In the genomic region with DNA sequence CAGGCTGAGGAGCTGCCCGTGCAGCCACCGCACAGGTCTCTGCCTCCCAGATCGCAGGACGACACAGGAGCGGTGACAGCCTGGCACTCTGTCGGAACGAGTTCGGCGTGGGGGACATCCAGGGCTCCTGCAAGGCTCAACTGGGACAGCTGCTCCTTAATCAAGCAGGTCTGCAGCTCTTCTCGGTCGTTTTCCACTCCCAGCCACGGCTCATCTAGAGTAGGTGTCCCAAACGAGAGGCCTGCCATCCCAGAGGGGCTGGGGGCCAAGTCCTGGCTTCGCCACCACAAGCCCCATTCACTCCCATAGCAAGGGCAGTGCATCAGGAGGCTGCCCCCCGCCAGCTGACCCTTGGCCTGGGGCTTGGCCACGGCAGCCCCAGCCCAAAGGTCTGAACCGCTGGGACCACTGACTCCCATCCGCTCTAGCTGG, we compare ENCODE assay signal across 23 cellular contexts. TPM values are rescaled to one million over a fixed set of nuclear protein-coding genes. Genes with fewer than 3 reads are reported as not detected.
DNase-seq lines count a peak whose midpoint lies in the region; ATAC-seq, FAIRE-seq and TF ChIP-seq lines count a peak whose summit lies in the region.
"Had no signal": no experiment of that assay in that cellular context is flagged by ENCODE, and none has a peak within 500 bp of the region (broad histone marks: within the 10 kb centered on the region; RNA-seq: fewer than 3 reads in every experiment).

No MANE protein-coding gene starts in this region.

- CTCF ChIA-PET in CD4-positive, alpha-beta T cell (lab: Charles Lee): no interaction called here
- CTCF ChIA-PET in activated CD4-positive, alpha-beta memory T cell treated with anti-CD3 and anti-CD28 coated beads, Interleukin-2, amount 10 ng/mL, durations not matched to agents 7 days and 5 days (lab: Charles Lee): no interaction called here

- no peak overlapping the region for H3K4me3 Mint-ChIP-seq in activated CD4-positive, alpha-beta T cell treated with anti-CD3 and anti-CD28 coated beads, Interleukin-2, amount 10 ng/mL, durations not matched to agents 24 days and 14 days
- no peak overlapping the region for H3K4me3 Mint-ChIP-seq in CD4-positive, alpha-beta T cell
- H3K4me3 Mint-ChIP-seq in activated CD4-positive, alpha-beta memory T cell treated with anti-CD3 and anti-CD28 coated beads, Interleukin-2, amount 10 ng/mL, durations not matched to agents 7 days and 5 days: no peak overlapping the region

- H3K36me3 Mint-ChIP-seq in activated CD4-positive, alpha-beta T cell treated with anti-CD3 and anti-CD28 coated beads, Interleukin-2, amount 10 ng/mL, durations not matched to agents 24 days and 14 days (ENCODE audit: low read depth): peaks cover 40% of the 10 kb centered on the region
- H3K36me3 Mint-ChIP-seq in CD4-positive, alpha-beta T cell (ENCODE audit: low read depth): peaks cover 16% of the 10 kb centered on the region
- peaks cover 32% of the 10 kb centered on the region for H3K36me3 Mint-ChIP-seq in activated CD4-positive, alpha-beta memory T cell treated with anti-CD3 and anti-CD28 coated beads, Interleukin-2, amount 10 ng/mL, durations not matched to agents 7 days and 5 days (ENCODE audit: low read depth)

- no peak for TF ChIP-seq CTCF in CD4-positive, alpha-beta T cell (IDR thresholded peaks at IDR 0.05)

- H3K27ac Mint-ChIP-seq in activated CD4-positive, alpha-beta T cell treated with anti-CD3 and anti-CD28 coated beads, Interleukin-2, amount 10 ng/mL, durations not matched to agents 24 days and 14 days: peak overlapping the region; percentile 97
- peak overlapping the region; percentile 82 for H3K27ac Mint-ChIP-seq in CD4-positive, alpha-beta T cell
- peak overlapping the region; percentile 87 for H3K27ac Mint-ChIP-seq in activated CD4-positive, alpha-beta memory T cell treated with anti-CD3 and anti-CD28 coated beads, Interleukin-2, amount 10 ng/mL, durations not matched to agents 7 days and 5 days

- H3K4me1 Mint-ChIP-seq in activated CD4-positive, alpha-beta T cell treated with anti-CD3 and anti-CD28 coated beads, Interleukin-2, amount 10 ng/mL, durations not matched to agents 24 days and 14 days: peaks cover 24% of the 10 kb centered on the region
- peaks cover 19% of the 10 kb centered on the region for H3K4me1 Mint-ChIP-seq in CD4-positive, alpha-beta T cell (ENCODE audit: low read depth)
- H3K4me1 Mint-ChIP-seq in activated CD4-positive, alpha-beta memory T cell treated with anti-CD3 and anti-CD28 coated beads, Interleukin-2, amount 10 ng/mL, durations not matched to agents 7 days and 5 days: peaks cover 31% of the 10 kb centered on the region

- no peaks in the 10 kb centered on the region for H3K27me3 Mint-ChIP-seq in activated CD4-positive, alpha-beta T cell treated with anti-CD3 and anti-CD28 coated beads, Interleukin-2, amount 10 ng/mL, durations not matched to agents 24 days and 14 days
- H3K27me3 Mint-ChIP-seq in CD4-positive, alpha-beta T cell: no peaks in the 10 kb centered on the region
- H3K27me3 Mint-ChIP-seq in activated CD4-positive, alpha-beta memory T cell treated with anti-CD3 and anti-CD28 coated beads, Interleukin-2, amount 10 ng/mL, durations not matched to agents 7 days and 5 days: no peaks in the 10 kb centered on the region

- intact Hi-C loops in activated CD4-positive, alpha-beta T cell treated with anti-CD3 and anti-CD28 coated beads, Interleukin-2, amount 10 ng/mL, durations not matched to agents 24 days and 14 days (cut with micrococcal nuclease): loop anchor here (1.0 kb wide), 1 partner anchor 23 kb away; a partner anchor contains a TSS
- intact Hi-C loops in CD4-positive, alpha-beta T cell (cut with DNase I, micrococcal nuclease): no loop called here
- intact Hi-C loops in posterior vena cava (cut with DNase I): no loop called here

- ATAC-seq in CD4-positive, alpha-beta T cell (ENCODE audit: poor library complexity): no peak
- no peak for ATAC-seq in GM21786 (IDR thresholded peaks at IDR 0.05; ENCODE audit: unreplicated experiment)

- FAIRE-seq in GM19239 (lab: Jason Lieb, UNC): no peak
- FAIRE-seq: endometrium, H54 had no signal

- H3K9me3 ChIP-seq in CD4-positive, alpha-beta T cell (ENCODE audit: control insufficient read depth, low read length): no peaks in the 10 kb centered on the region
- H3K9me3 ChIP-seq: adrenal gland, BE2C, breast epithelium, neutrophil, stomach, transverse colon had no signal

- no peaks in the 10 kb centered on the region for H3K27me3 ChIP-seq in CD4-positive, alpha-beta T cell (ENCODE audit: control insufficient read depth, insufficient read depth, low read length)
- H3K27me3 ChIP-seq: adrenal gland, BE2C, breast epithelium, neutrophil, stomach, transverse colon had no signal

- no peak overlapping the region for H3K27ac ChIP-seq in CD4-positive, alpha-beta T cell (ENCODE audit: low read depth, low read length)
- H3K27ac ChIP-seq: adrenal gland, breast epithelium, neutrophil, PC-9, stomach, transverse colon had no signal

- POLR2A ChIA-PET in CD4-positive, alpha-beta T cell (lab: Charles Lee): interaction anchor here (1.1 to 1.5 kb wide), 2 partner anchors 18 to 22 kb away, joined by 3 to 5 read pairs; no protein-coding TSS in a partner anchor
- POLR2A ChIA-PET in activated CD4-positive, alpha-beta memory T cell treated with anti-CD3 and anti-CD28 coated beads, Interleukin-2, amount 10 ng/mL, durations not matched to agents 7 days and 5 days (lab: Charles Lee): no interaction called here

- DNase-seq in activated CD4-positive, alpha-beta T cell treated with anti-CD3 and anti-CD28 coated beads, Interleukin-2, amount 10 ng/mL, durations not matched to agents 24 days and 14 days: no peak
- DNase-seq in activated CD4-positive, alpha-beta T cell treated with anti-CD3 and anti-CD28 coated beads, Interleukin-2, amount 50 U/mL, for 4 hours: no peak
- peak in 1 of 10 experiments; percentile 28 for DNase-seq in CD4-positive, alpha-beta T cell
- no peak for DNase-seq in activated CD4-positive, alpha-beta memory T cell treated with anti-CD3 and anti-CD28 coated beads, Interleukin-2, amount 10 ng/mL, durations not matched to agents 7 days and 5 days
- DNase-seq in posterior vena cava (ENCODE audit: low spot score): peak; percentile 78
- no peak for DNase-seq in GM19239 (ENCODE audit: insufficient read length, low spot score)
- no peak for DNase-seq in glomerular visceral epithelial cell (ENCODE audit: extremely low spot score)
- DNase-seq: activated CD4-positive, alpha-beta T cell treated with anti-CD3 and anti-CD28 coated beads, Interleukin-2, amount 50 U/mL, for 1 hour; BE2C; kidney glomerular epithelial cell; NCI-H187 treated with DMSO at 0.1 percent for 48 hours; NCI-H226; NCI-H774; PC-9; stimulated activated CD4-positive, alpha-beta T cell treated with anti-CD3 and anti-CD28 coated beads, Interleukin-4, amount 100 ng/mL, for 4 hours; stomach; transverse colon had no signal

- no peaks in the 10 kb centered on the region for H3K9me3 Mint-ChIP-seq in activated CD4-positive, alpha-beta T cell treated with anti-CD3 and anti-CD28 coated beads, Interleukin-2, amount 10 ng/mL, durations not matched to agents 24 days and 14 days
- no peaks in the 10 kb centered on the region for H3K9me3 Mint-ChIP-seq in CD4-positive, alpha-beta T cell
- no peaks in the 10 kb centered on the region for H3K9me3 Mint-ChIP-seq in activated CD4-positive, alpha-beta memory T cell treated with anti-CD3 and anti-CD28 coated beads, Interleukin-2, amount 10 ng/mL, durations not matched to agents 7 days and 5 days

RNA-seq across cellular contexts. Expression of a gene that starts 22.5 kb away (rescaled TPM):
- total RNA-seq in activated CD4-positive, alpha-beta T cell treated with anti-CD3 and anti-CD28 coated beads, Interleukin-2, amount 10 ng/mL, durations not matched to agents 24 days and 14 days: 87.5 and 92.0 TPM in 2 replicates
- 10 to 100 TPM; 78.0 to 87.9 TPM for total RNA-seq in CD4-positive, alpha-beta T cell
- 10 to 100 TPM; 58.1 to 58.9 TPM for total RNA-seq in activated CD4-positive, alpha-beta memory T cell treated with anti-CD3 and anti-CD28 coated beads, Interleukin-2, amount 10 ng/mL, durations not matched to agents 7 days and 5 days
- 1 to 10 TPM; 2.3 to 4.4 TPM for total RNA-seq in posterior vena cava

RNA-seq across cellular contexts. Expression of a gene that starts 23.5 kb away (rescaled TPM):
- total RNA-seq in activated CD4-positive, alpha-beta T cell treated with anti-CD3 and anti-CD28 coated beads, Interleukin-2, amount 10 ng/mL, durations not matched to agents 24 days and 14 days: 111 and 113 TPM in 2 replicates
- total RNA-seq in CD4-positive, alpha-beta T cell: 10 to 100 TPM; 36.4 to 38.2 TPM
- total RNA-seq in activated CD4-positive, alpha-beta memory T cell treated with anti-CD3 and anti-CD28 coated beads, Interleukin-2, amount 10 ng/mL, durations not matched to agents 7 days and 5 days: 100 to 1,000 TPM; 103 to 106 TPM
- 10 to 100 TPM; 49.3 to 53.0 TPM for total RNA-seq in posterior vena cava

RNA-seq across cellular contexts. Expression of a gene that starts 24.7 kb away (rescaled TPM):
- total RNA-seq in activated CD4-positive, alpha-beta T cell treated with anti-CD3 and anti-CD28 coated beads, Interleukin-2, amount 10 ng/mL, durations not matched to agents 24 days and 14 days: 39.3 and 43.9 TPM in 2 replicates
- total RNA-seq in CD4-positive, alpha-beta T cell: 10 to 100 TPM; 84.0 to 87.5 TPM
- total RNA-seq in activated CD4-positive, alpha-beta memory T cell treated with anti-CD3 and anti-CD28 coated beads, Interleukin-2, amount 10 ng/mL, durations not matched to agents 7 days and 5 days: 10 to 100 TPM; 41.5 to 45.4 TPM
- total RNA-seq in posterior vena cava: 10 to 100 TPM; 17.1 to 17.8 TPM

Comparison
In these comparisons a context has a peak if more than half of its experiments do, and no peak if none do; other contexts are left out.
1. RNA of a gene that starts 22.5 kb away (total RNA-seq): 87.5 to 92.0 TPM in activated CD4-positive, alpha-beta T cell treated with anti-CD3 and anti-CD28 coated beads, Interleukin-2, amount 10 ng/mL, durations not matched to agents 24 days and 14 days, 78.0 to 87.9 TPM in CD4-positive, alpha-beta T cell and 58.1 to 58.9 TPM in activated CD4-positive, alpha-beta memory T cell treated with anti-CD3 and anti-CD28 coated beads, Interleukin-2, amount 10 ng/mL, durations not matched to agents 7 days and 5 days; 2.3 to 4.4 TPM in posterior vena cava; every median in the first group is over 10 times any median in the second.
2. Peak in every context shown above with its lines, with median percentiles within 50 percentile points of each other: H3K27ac Mint-ChIP-seq.